16 cellular contexts compared by ENCODE assay signal in genomic region chr19:5824791-5825577, GRCh38. TPM values are rescaled to one million over a fixed set of nuclear protein-coding genes. Genes with fewer than 3 reads are reported as not detected.
A peak's percentile ranks its signal among the peaks of the same experiment; 100 is the strongest.
DNase-seq lines count a peak whose midpoint lies in the region; ATAC-seq and TF ChIP-seq lines count a peak whose summit lies in the region.
"Had no signal": no experiment of that assay in that cellular context is flagged by ENCODE, and none has a peak within 500 bp of the region (broad histone marks: within the 10 kb centered on the region; RNA-seq: fewer than 3 reads in every experiment).

No MANE protein-coding gene starts in this region.

- TF ChIP-seq CTCF in suprapubic skin (IDR thresholded peaks at IDR 0.05), result no peak

- peak overlapping the region; percentile 30 for H3K27ac ChIP-seq in suprapubic skin
- H3K27ac ChIP-seq: KMS-11 had no signal

- TF ChIP-seq EP300 in suprapubic skin (IDR thresholded peaks at IDR 0.05), result no peak

- WGBS in suprapubic skin, result 67% methylated on average over 20 of the region's 33 CpGs

- no peaks in the 10 kb centered on the region for H3K9me3 ChIP-seq in suprapubic skin

- peaks cover 5% of the 10 kb centered on the region for H3K27me3 ChIP-seq in suprapubic skin

- DNase-seq in NCI-H82 treated with DMSO at 0.1 percent for 48 hours (lab: John Stamatoyannopoulos, UW; ENCODE audit: unreplicated experiment) (peak; percentile 67), foreskin melanocyte (peak; percentile 35), suprapubic skin (ENCODE audit: low spot score in 2 of 2) (no peak), NCI-H1694 treated with DMSO at 0.1 percent for 48 hours (lab: John Stamatoyannopoulos, UW) (no peak)
- DNase-seq: CD8-positive, alpha-beta T cell; DMS 273 treated with DMSO at 0.1 percent for 48 hours; H7; NCI-H1092; NCI-H187; NCI-H446 treated with DMSO at 0.1 percent for 48 hours; NCI-H774; SHP77 treated with DMSO at 0.1 percent for 48 hours had no signal

- peaks cover 35% of the 10 kb centered on the region for H3K4me1 ChIP-seq in suprapubic skin

- H3K4me3 ChIP-seq in suprapubic skin, result no peak overlapping the region

- H3K36me3 ChIP-seq in suprapubic skin, result no peaks in the 10 kb centered on the region

- no peak for ATAC-seq in GM21717 (IDR thresholded peaks at IDR 0.05; ENCODE audit: unreplicated experiment)
- ATAC-seq: CD8-positive, alpha-beta T cell had no signal

- no peak for TF ChIP-seq POLR2A in suprapubic skin (IDR thresholded peaks at IDR 0.05)

RNA-seq across cellular contexts. Expression of gene FUT6, which starts 14.5 kb away (rescaled TPM):
- 1 to 10 TPM in 1 of 4 donors, under 1 TPM in 1, not detected in 2; 0.25 to 1.4 TPM for total RNA-seq in suprapubic skin
- total RNA-seq: B cell; CD8-positive, alpha-beta T cell; H7; MCF 10A had no signal

RNA-seq across cellular contexts. Expression of gene NRTN, which starts 20.1 kb away (rescaled TPM):
- 1 to 10 TPM; 3.7 to 9.1 (median 6.6) TPM for total RNA-seq in suprapubic skin
- total RNA-seq: B cell had no signal

RNA-seq across cellular contexts. Expression of gene FUT3, which starts 26.3 kb away (rescaled TPM):
- total RNA-seq in suprapubic skin, result 1 to 10 TPM in 3 of 4 donors, under 1 TPM in 1; 0.93 to 3.6 (median 1.4) TPM
- total RNA-seq: B cell, H7 had no signal

RNA-seq across cellular contexts. Expression of gene DUS3L, which starts 34.0 kb away (rescaled TPM):
- total RNA-seq in suprapubic skin, result 10 to 100 TPM; 28.8 to 58.5 (median 43.8) TPM

RNA-seq across cellular contexts. Expression of gene PRR22, which starts 40.4 kb away (rescaled TPM):
- total RNA-seq in suprapubic skin, result 1 to 10 TPM; 2.0 to 5.1 (median 3.6) TPM

Comparison
In these comparisons a context has a peak if more than half of its experiments do, and no peak if none do; other contexts are left out.
1. DNase-seq: peak in NCI-H82 treated with DMSO at 0.1 percent for 48 hours (single experiment) and foreskin melanocyte (single experiment); none in suprapubic skin (0 of 2) and NCI-H1694 treated with DMSO at 0.1 percent for 48 hours (single experiment).